ENCODE assay signal across 8 cellular contexts in genomic region chr3:51371943-51372557, GRCh38. TPM values are rescaled to one million over a fixed set of nuclear protein-coding genes. Genes with fewer than 3 reads are reported as not detected.
DNase-seq lines count a peak whose midpoint lies in the region; ATAC-seq, FAIRE-seq and TF ChIP-seq lines count a peak whose summit lies in the region.

No MANE protein-coding gene starts in this region.

- no peak overlapping the region for H3K27ac ChIP-seq in foreskin keratinocyte
- H3K27ac ChIP-seq in pancreas: no peak overlapping the region

- no peak overlapping the region for H3K27ac Mint-ChIP-seq in activated T-helper 17 cell treated with anti-CD3 and anti-CD28 coated beads, Interleukin-2, amount 50 U/mL, for 72 hours

- intact Hi-C loops in pancreas (cut with DNase I): loop anchor here in 2 of 3 donors (10.0 kb wide), 2 partner anchors 267 to 747 kb away; no protein-coding TSS in a partner anchor

- no peak overlapping the region for H3K4me3 Mint-ChIP-seq in activated T-helper 17 cell treated with anti-CD3 and anti-CD28 coated beads, Interleukin-2, amount 50 U/mL, for 72 hours

- FAIRE-seq in pancreas (lab: Jason Lieb, UNC): no peak

- TF ChIP-seq CTCF in GM12874 (IDR thresholded peaks at IDR 0.05; ENCODE audit: insufficient read depth, low read depth, low read length): peak; percentile 51
- peak; percentile 94 for TF ChIP-seq CTCF in foreskin keratinocyte (conservative IDR thresholded peaks at IDR 0.05)
- peak in 3 of 4 donors; percentile 42 to 59 (median 58) for TF ChIP-seq CTCF in pancreas (IDR thresholded peaks at IDR 0.05)

- WGBS in pancreas, 2 donors: 15 to 19% methylated on average over 4 of the region's 4 CpGs

- ATAC-seq in activated T-helper 17 cell treated with anti-CD3 and anti-CD28 coated beads, Interleukin-2, amount 50 U/mL, for 72 hours (replicated peaks): peak; percentile 24
- ATAC-seq in foreskin keratinocyte: peak; percentile 65
- ATAC-seq in pancreas: peak in 3 of 4 donors; percentile 85 to 92 (median 90)
- ATAC-seq in HG03095 (IDR thresholded peaks at IDR 0.05; ENCODE audit: unreplicated experiment): no peak
- no peak for ATAC-seq in GM19463 (IDR thresholded peaks at IDR 0.05; ENCODE audit: unreplicated experiment)

- no peaks in the 10 kb centered on the region for H3K36me3 Mint-ChIP-seq in activated T-helper 17 cell treated with anti-CD3 and anti-CD28 coated beads, Interleukin-2, amount 50 U/mL, for 72 hours (ENCODE audit: low read depth)

- no peaks in the 10 kb centered on the region for H3K9me3 Mint-ChIP-seq in activated T-helper 17 cell treated with anti-CD3 and anti-CD28 coated beads, Interleukin-2, amount 50 U/mL, for 72 hours

- no peaks in the 10 kb centered on the region for H3K4me1 Mint-ChIP-seq in activated T-helper 17 cell treated with anti-CD3 and anti-CD28 coated beads, Interleukin-2, amount 50 U/mL, for 72 hours

- H3K27me3 ChIP-seq in foreskin keratinocyte (peaks cover 6% of the 10 kb centered on the region), pancreas (no peaks in the 10 kb centered on the region)

- DNase-seq in AG20443 (ENCODE audit: low spot score) (peak; percentile 75), NCI-H460 (ENCODE audit: extremely low read depth, low read depth) (peak; percentile 61), foreskin keratinocyte (peak in 1 of 2 donors; percentile 38), pancreas (peak in 3 of 6 donors; percentile 32 to 65 (median 52))

- no peaks in the 10 kb centered on the region for H3K4me1 ChIP-seq in foreskin keratinocyte
- no peaks in the 10 kb centered on the region for H3K4me1 ChIP-seq in pancreas

- no peaks in the 10 kb centered on the region for H3K9me3 ChIP-seq in pancreas

- no peaks in the 10 kb centered on the region for H3K36me3 ChIP-seq in pancreas

- H3K4me3 ChIP-seq in pancreas: no peak overlapping the region

- no peaks in the 10 kb centered on the region for H3K27me3 Mint-ChIP-seq in activated T-helper 17 cell treated with anti-CD3 and anti-CD28 coated beads, Interleukin-2, amount 50 U/mL, for 72 hours

RNA-seq across cellular contexts. Expression of gene MANF, which starts 13.0 kb away (rescaled TPM):
- total RNA-seq in NCI-H460 (2014; rRNA removed; shearing (Covaris generic)): 91.2 and 97.0 TPM in 2 replicates
- 69.0 and 86.1 TPM in 2 replicates for polyA plus RNA-seq in NCI-H460 (2014; cell fraction: nucleus; rRNA removed)
- total RNA-seq in activated T-helper 17 cell treated with anti-CD3 and anti-CD28 coated beads, Interleukin-2, amount 50 U/mL, for 72 hours: 100 to 1,000 TPM in 1 of 2 donors, 10 to 100 TPM in 1; 76.4 to 157 TPM
- total RNA-seq in foreskin keratinocyte (195 and 214 TPM in 2 replicates), pancreas (10 to 100 TPM; 30.6 to 62.2 (median 51.6) TPM)
- polyA plus RNA-seq in foreskin keratinocyte (266 and 289 TPM in 2 replicates), pancreas (10 to 100 TPM; 34.1 to 74.4 TPM)

RNA-seq across cellular contexts. Expression of gene RBM15B, which starts 19.0 kb away (rescaled TPM):
- 19.2 and 19.9 TPM in 2 replicates for total RNA-seq in NCI-H460 (2014; rRNA removed; shearing (Covaris generic))
- 12.3 TPM in 2 replicates for polyA plus RNA-seq in NCI-H460 (2014; cell fraction: nucleus; rRNA removed)
- 10 to 100 TPM; 14.6 to 29.8 TPM for total RNA-seq in activated T-helper 17 cell treated with anti-CD3 and anti-CD28 coated beads, Interleukin-2, amount 50 U/mL, for 72 hours
- total RNA-seq in foreskin keratinocyte (29.5 and 33.2 TPM in 2 replicates), pancreas (10 to 100 TPM; 12.6 to 19.0 (median 17.7) TPM)
- polyA plus RNA-seq in foreskin keratinocyte (18.6 and 20.0 TPM in 2 replicates), pancreas (1 to 10 TPM; 6.4 to 8.9 TPM)

Comparison
In these comparisons a context has a peak if more than half of its experiments do, and no peak if none do; other contexts are left out.
1. ATAC-seq: peak in activated T-helper 17 cell treated with anti-CD3 and anti-CD28 coated beads, Interleukin-2, amount 50 U/mL, for 72 hours (single experiment), foreskin keratinocyte (single experiment) and pancreas (3 of 4); none in HG03095 (single experiment) and GM19463 (single experiment).
2. Peak in every context shown above with its lines, with median percentiles within 50 percentile points of each other: CTCF ChIP-seq.